Comparison of ENCODE assay signal across 17 cellular contexts in genomic region chr19:50790898-50791562, GRCh38. TPM values are rescaled to one million over a fixed set of nuclear protein-coding genes. Genes with fewer than 3 reads are reported as not detected.
"Had no signal": no experiment of that assay in that cellular context is flagged by ENCODE, and none has a peak within 500 bp of the region (broad histone marks: within the 10 kb centered on the region; RNA-seq: fewer than 3 reads in every experiment).

No MANE protein-coding gene starts in this region.

- H3K9me3 Mint-ChIP-seq: activated B cell treated with CpG ODN at 0.5 μM for 24 hours; activated CD4-positive, alpha-beta T cell treated with anti-CD3 and anti-CD28 coated beads, Interleukin-2, amount 10 ng/mL, durations not matched to agents 7 days and 5 days; naive thymus-derived CD4-positive, alpha-beta T cell; stimulated activated memory B cell treated with anti-CD40 and anti-IgM and Interleukin-4, amounts not matched to agents 10 μg/mL and 1 μg/mL and 100 μg/mL, for 72 hours had no signal

- H3K4me3 Mint-ChIP-seq: activated B cell treated with CpG ODN at 0.5 μM for 24 hours; activated CD4-positive, alpha-beta T cell treated with anti-CD3 and anti-CD28 coated beads, Interleukin-2, amount 10 ng/mL, durations not matched to agents 7 days and 5 days; stimulated activated memory B cell treated with anti-CD40 and anti-IgM and Interleukin-4, amounts not matched to agents 10 μg/mL and 1 μg/mL and 100 μg/mL, for 72 hours had no signal

- H3K27ac Mint-ChIP-seq: activated B cell treated with CpG ODN at 0.5 μM for 24 hours; activated CD4-positive, alpha-beta T cell treated with anti-CD3 and anti-CD28 coated beads, Interleukin-2, amount 10 ng/mL, durations not matched to agents 7 days and 5 days; stimulated activated memory B cell treated with anti-CD40 and anti-IgM and Interleukin-4, amounts not matched to agents 10 μg/mL and 1 μg/mL and 100 μg/mL, for 72 hours had no signal

- H3K27ac ChIP-seq: dorsolateral prefrontal cortex had no signal

- H3K27me3 Mint-ChIP-seq: activated B cell treated with CpG ODN at 0.5 μM for 24 hours; activated CD4-positive, alpha-beta T cell treated with anti-CD3 and anti-CD28 coated beads, Interleukin-2, amount 10 ng/mL, durations not matched to agents 7 days and 5 days; naive thymus-derived CD4-positive, alpha-beta T cell had no signal

- ATAC-seq: esophagus mucosa; left colon; naive thymus-derived CD4-positive, alpha-beta T cell; right cardiac atrium; stimulated activated memory B cell treated with anti-CD40 and anti-IgM and Interleukin-4, amounts not matched to agents 10 μg/mL and 1 μg/mL and 100 μg/mL, for 72 hours had no signal

- H3K4me3 ChIP-seq: dorsolateral prefrontal cortex had no signal

- H3K27me3 ChIP-seq: dorsolateral prefrontal cortex had no signal

- H3K36me3 Mint-ChIP-seq: naive thymus-derived CD4-positive, alpha-beta T cell; stimulated activated memory B cell treated with anti-CD40 and anti-IgM and Interleukin-4, amounts not matched to agents 10 μg/mL and 1 μg/mL and 100 μg/mL, for 72 hours had no signal

- DNase-seq: activated B cell treated with CpG ODN at 0.5 μM for 24 hours; activated CD4-positive, alpha-beta T cell treated with anti-CD3 and anti-CD28 coated beads, Interleukin-2, amount 10 ng/mL, durations not matched to agents 7 days and 5 days; activated gamma-delta T cell; dorsolateral prefrontal cortex; head of caudate nucleus; left colon; naive thymus-derived CD4-positive, alpha-beta T cell; substantia nigra; trophoblast cell had no signal

- FAIRE-seq: astrocyte had no signal

RNA-seq across cellular contexts. Expression of gene ACP4, which starts 0.8 kb away (rescaled TPM):
- total RNA-seq: activated B cell treated with CpG ODN at 0.5 μM for 24 hours; activated CD4-positive, alpha-beta T cell treated with anti-CD3 and anti-CD28 coated beads, Interleukin-2, amount 10 ng/mL, durations not matched to agents 7 days and 5 days; activated CD8-positive, alpha-beta memory T cell treated with anti-CD3 and anti-CD28 coated beads for 36 hours; astrocyte; dorsolateral prefrontal cortex; esophagus mucosa; left colon; lung microvascular endothelial cell; mononuclear cell; naive thymus-derived CD4-positive, alpha-beta T cell; posterior vena cava; right cardiac atrium had no signal
- polyA plus RNA-seq: naive thymus-derived CD4-positive, alpha-beta T cell; right cardiac atrium had no signal

RNA-seq across cellular contexts. Expression of gene GPR32, which starts 20.8 kb away (rescaled TPM):
- total RNA-seq: activated B cell treated with CpG ODN at 0.5 μM for 24 hours; activated CD4-positive, alpha-beta T cell treated with anti-CD3 and anti-CD28 coated beads, Interleukin-2, amount 10 ng/mL, durations not matched to agents 7 days and 5 days; activated CD8-positive, alpha-beta memory T cell treated with anti-CD3 and anti-CD28 coated beads for 36 hours; astrocyte; dorsolateral prefrontal cortex; esophagus mucosa; left colon; lung microvascular endothelial cell; mononuclear cell; naive thymus-derived CD4-positive, alpha-beta T cell; posterior vena cava; right cardiac atrium had no signal
- polyA plus RNA-seq: naive thymus-derived CD4-positive, alpha-beta T cell; right cardiac atrium had no signal

RNA-seq across cellular contexts. Expression of gene KLK1, which starts 32.6 kb away (rescaled TPM):
- total RNA-seq: astrocyte, lung microvascular endothelial cell, mononuclear cell had no signal
- polyA plus RNA-seq: naive thymus-derived CD4-positive, alpha-beta T cell had no signal

RNA-seq across cellular contexts. Expression of gene KLK15, which starts 42.3 kb away (rescaled TPM):
- total RNA-seq: activated B cell treated with CpG ODN at 0.5 μM for 24 hours; activated CD4-positive, alpha-beta T cell treated with anti-CD3 and anti-CD28 coated beads, Interleukin-2, amount 10 ng/mL, durations not matched to agents 7 days and 5 days; activated CD8-positive, alpha-beta memory T cell treated with anti-CD3 and anti-CD28 coated beads for 36 hours; astrocyte; dorsolateral prefrontal cortex; esophagus mucosa; lung microvascular endothelial cell; mononuclear cell; naive thymus-derived CD4-positive, alpha-beta T cell; posterior vena cava; right cardiac atrium had no signal
- polyA plus RNA-seq: naive thymus-derived CD4-positive, alpha-beta T cell; right cardiac atrium had no signal
